ENCODE assay signal across 16 cellular contexts in genomic region chr17:43327834-43328420, GRCh38.
"Had no signal": no experiment of that assay in that cellular context is flagged by ENCODE, and none has a peak within 500 bp of the region (broad histone marks: within the 10 kb centered on the region; RNA-seq: fewer than 3 reads in every experiment).

No MANE protein-coding gene starts in this region.

- H3K27me3 Mint-ChIP-seq: activated B cell treated with CpG ODN at 0.5 μM for 24 hours; stimulated activated naive B cell treated with anti-CD40 and anti-IgM and Interleukin-4, amounts not matched to agents 10 μg/mL and 1 μg/mL and 100 μg/mL, for 72 hours had no signal

- DNase-seq: activated B cell treated with CpG ODN at 0.5 μM for 24 hours; activated CD4-positive, alpha-beta T cell treated with anti-CD3 and anti-CD28 coated beads for 48 hours; activated CD8-positive, alpha-beta memory T cell treated with anti-CD3 and anti-CD28 coated beads, Interleukin-2, amount 50 U/mL, for 4 hours; activated gamma-delta T cell; activated T-cell treated with anti-CD3 and anti-CD28 coated beads, Interleukin-2, amount 50 U/mL, for 4 hours; effector memory CD8-positive, alpha-beta T cell; esophagus squamous epithelium; natural killer cell; pancreas; right lobe of liver; spleen; stimulated activated naive B cell treated with anti-CD40 and anti-IgM and Interleukin-4, amounts not matched to agents 10 μg/mL and 1 μg/mL and 100 μg/mL, for 72 hours had no signal

- ATAC-seq: activated T-cell treated with anti-CD3 and anti-CD28 coated beads, Interleukin-2, amount 50 U/mL, for 4 hours; effector memory CD8-positive, alpha-beta T cell; natural killer cell; right lobe of liver; stimulated activated naive B cell treated with anti-CD40 and anti-IgM and Interleukin-4, amounts not matched to agents 10 μg/mL and 1 μg/mL and 100 μg/mL, for 72 hours had no signal

- H3K27me3 ChIP-seq: cardiac muscle cell, hepatocyte, pancreas, right lobe of liver, spleen had no signal

- H3K36me3 Mint-ChIP-seq: activated naive CD4-positive, alpha-beta T cell treated with anti-CD3 and anti-CD28 coated beads, Interleukin-2, amount 50 U/mL, for 24 hours; natural killer cell; stimulated activated naive B cell treated with anti-CD40 and anti-IgM and Interleukin-4, amounts not matched to agents 10 μg/mL and 1 μg/mL and 100 μg/mL, for 72 hours had no signal

- H3K27ac ChIP-seq: cardiac muscle cell, esophagus squamous epithelium, hepatocyte, pancreas, right lobe of liver, spleen had no signal

- H3K4me3 Mint-ChIP-seq: activated B cell treated with CpG ODN at 0.5 μM for 24 hours; activated naive CD4-positive, alpha-beta T cell treated with anti-CD3 and anti-CD28 coated beads, Interleukin-2, amount 50 U/mL, for 24 hours; activated T-cell treated with anti-CD3 and anti-CD28 coated beads, Interleukin-2, amount 50 U/mL, for 4 hours; effector memory CD8-positive, alpha-beta T cell; natural killer cell; stimulated activated naive B cell treated with anti-CD40 and anti-IgM and Interleukin-4, amounts not matched to agents 10 μg/mL and 1 μg/mL and 100 μg/mL, for 72 hours; T-helper 2 cell treated with Interferon-gamma antibody and Interleukin-4, amounts not matched to agents 5 μg/mL and 100 μg/mL, for 36 hours had no signal

- H3K36me3 ChIP-seq: cardiac muscle cell, esophagus squamous epithelium, pancreas, right lobe of liver, spleen had no signal

- H3K4me1 ChIP-seq: right lobe of liver had no signal

- H3K4me3 ChIP-seq: cardiac muscle cell, esophagus squamous epithelium, hepatocyte, pancreas, right lobe of liver, spleen had no signal

- H3K9me3 ChIP-seq: esophagus squamous epithelium, pancreas, right lobe of liver, spleen had no signal

- H3K27ac Mint-ChIP-seq: activated B cell treated with CpG ODN at 0.5 μM for 24 hours; effector memory CD8-positive, alpha-beta T cell; natural killer cell; stimulated activated naive B cell treated with anti-CD40 and anti-IgM and Interleukin-4, amounts not matched to agents 10 μg/mL and 1 μg/mL and 100 μg/mL, for 72 hours; T-helper 2 cell treated with Interferon-gamma antibody and Interleukin-4, amounts not matched to agents 5 μg/mL and 100 μg/mL, for 36 hours had no signal

- H3K9me3 Mint-ChIP-seq: activated B cell treated with CpG ODN at 0.5 μM for 24 hours; activated naive CD4-positive, alpha-beta T cell treated with anti-CD3 and anti-CD28 coated beads, Interleukin-2, amount 50 U/mL, for 24 hours; activated T-cell treated with anti-CD3 and anti-CD28 coated beads, Interleukin-2, amount 50 U/mL, for 4 hours; effector memory CD8-positive, alpha-beta T cell; natural killer cell; stimulated activated naive B cell treated with anti-CD40 and anti-IgM and Interleukin-4, amounts not matched to agents 10 μg/mL and 1 μg/mL and 100 μg/mL, for 72 hours; T-helper 2 cell treated with Interferon-gamma antibody and Interleukin-4, amounts not matched to agents 5 μg/mL and 100 μg/mL, for 36 hours had no signal
